In the genomic region with DNA sequence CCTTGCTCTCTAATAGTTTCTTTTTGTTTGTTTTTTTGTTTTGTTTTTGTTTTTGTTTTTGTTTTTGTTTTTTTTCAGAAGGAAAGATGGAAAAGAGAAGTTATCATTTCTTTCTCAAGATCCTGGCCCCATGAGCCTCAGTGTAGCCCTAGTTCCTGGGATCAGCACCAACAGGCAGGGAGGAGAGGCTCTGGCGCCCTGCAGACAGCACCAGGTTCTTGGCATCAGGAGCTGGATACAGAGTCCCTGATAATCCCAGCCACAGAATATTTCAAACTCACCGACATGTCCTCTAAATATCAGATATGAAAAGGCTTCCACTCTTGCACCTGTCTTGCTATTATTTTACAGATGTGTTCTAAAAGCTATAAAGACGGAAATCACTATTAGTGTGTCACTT, we compare ENCODE assay signal across 10 cellular contexts. TPM values are rescaled to one million over a fixed set of nuclear protein-coding genes. Genes with fewer than 3 reads are reported as not detected.
DNase-seq lines count a peak whose midpoint lies in the region; TF ChIP-seq lines count a peak whose summit lies in the region.
"Had no signal": no experiment of that assay in that cellular context is flagged by ENCODE, and none has a peak within 500 bp of the region (broad histone marks: within the 10 kb centered on the region; RNA-seq: fewer than 3 reads in every experiment).

No MANE protein-coding gene starts in this region.

- peaks cover 27 to 35% (median 32%) of the 10 kb centered on the region in 3 donors for H3K27me3 Mint-ChIP-seq in immature natural killer cell (ENCODE audit: low read depth in 3 of 3)

- in situ Hi-C loops in G401 (cut with HindIII; ENCODE audit: low sequenced_read_pairs): no loop called here

- DNase-seq in CD1c-positive myeloid dendritic cell (ENCODE audit: extremely low spot score) (peak; percentile 24), G401 (ENCODE audit: low spot score) (peak; percentile 86), immature natural killer cell (no peak), NCI-H510A treated with DMSO at 0.1 percent for 48 hours (lab: John Stamatoyannopoulos, UW) (no peak), KG1 (lab: John Stamatoyannopoulos, UW) (no peak), NCI-H1092 treated with DMSO at 0.1 percent for 48 hours (lab: John Stamatoyannopoulos, UW) (no peak)
- DNase-seq: kidney, NCI-H1694 treated with DMSO at 0.1 percent for 48 hours had no signal

- peak overlapping the region in 5 of 6 donors; percentile 85 to 91 (median 89) for H3K27ac Mint-ChIP-seq in immature natural killer cell

- TF ChIP-seq CTCF in VCaP (conservative IDR thresholded peaks at IDR 0.05): no peak

- H3K36me3 Mint-ChIP-seq in immature natural killer cell: peaks cover 0 to 1% (median 0%) of the 10 kb centered on the region in 3 donors

- peaks cover 60 to 66% of the 10 kb centered on the region in 2 donors for H3K4me1 Mint-ChIP-seq in immature natural killer cell

- peak overlapping the region; percentile 88; the same call in 1 of the 2 replicates for H3K27ac ChIP-seq in VCaP

- peak overlapping the region; percentile 77 to 92 (median 84) for H3K4me3 Mint-ChIP-seq in immature natural killer cell
- H3K4me3 Mint-ChIP-seq: nephron had no signal

- H3K9me3 Mint-ChIP-seq in immature natural killer cell: peaks cover 0 to 13% (median 7%) of the 10 kb centered on the region in 6 donors
- H3K9me3 Mint-ChIP-seq: nephron had no signal

RNA-seq across cellular contexts. Expression of a gene that starts 52.7 kb away (rescaled TPM):
- total RNA-seq in G401 (2014; rRNA removed; shearing (Covaris generic)): 7.6 and 10.0 TPM in 2 replicates
- polyA plus RNA-seq in immature natural killer cell: 100 to 1,000 TPM in 2 of 3 donors, 10 to 100 TPM in 1; 88.6 to 150 (median 102) TPM

Comparison
In these comparisons a context has a peak if more than half of its experiments do, and no peak if none do; other contexts are left out.
1. DNase-seq: peak in CD1c-positive myeloid dendritic cell (single experiment) and G401 (single experiment); none in immature natural killer cell (0 of 3), NCI-H510A treated with DMSO at 0.1 percent for 48 hours (single experiment), KG1 (single experiment) and NCI-H1092 treated with DMSO at 0.1 percent for 48 hours (single experiment).